1 cellular context compared by ENCODE assay signal in the genomic region with DNA sequence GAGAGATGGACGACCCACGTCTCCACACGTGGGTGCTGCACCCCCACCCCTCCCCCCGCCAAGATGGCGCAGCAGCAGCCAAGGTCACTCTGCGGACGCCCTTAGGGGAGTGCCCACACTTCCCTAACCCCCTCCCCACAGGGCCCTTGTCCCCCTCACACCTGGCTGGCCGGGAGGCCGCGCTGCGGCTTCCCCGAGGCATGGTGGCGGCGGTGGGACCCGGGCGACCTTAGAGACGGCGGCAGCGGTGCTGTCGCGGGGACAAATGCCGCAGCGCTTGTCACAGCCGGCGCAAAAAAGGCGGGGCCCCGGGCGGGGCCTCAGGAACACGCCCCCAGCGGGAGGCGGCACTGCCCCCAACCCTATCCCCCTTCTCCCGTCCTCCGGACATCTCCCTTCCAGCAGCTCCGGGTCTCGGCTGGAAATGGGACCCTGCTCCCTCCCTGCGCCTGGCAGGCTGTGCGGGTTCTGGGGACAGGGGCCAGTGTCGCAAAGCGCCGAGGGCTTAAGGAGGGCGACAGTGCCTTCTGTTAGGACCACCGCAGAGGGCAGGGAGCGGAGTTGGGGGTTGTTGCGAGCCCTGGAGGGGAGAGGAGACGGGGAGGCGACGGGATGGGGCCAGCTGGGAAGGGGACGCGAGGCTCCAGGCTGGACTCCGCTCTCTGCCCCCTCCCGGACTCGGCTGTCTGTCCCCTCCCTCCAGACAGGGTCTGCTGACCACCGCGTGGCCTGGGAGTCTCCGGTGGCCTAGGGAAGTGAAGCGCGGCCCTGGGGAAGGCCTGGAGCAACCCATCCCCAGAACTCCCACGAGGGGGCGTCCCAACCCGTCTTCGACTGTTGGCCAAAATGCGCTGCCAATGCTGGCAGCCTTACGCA.
TF ChIP-seq lines count a peak whose summit lies in the region.

Gene CHCHD10 (minus strand): TSS at position 300 of the 876 bp plus-strand sequence. CDS start 98 bp downstream, at position 202.

TF ChIP-seq in K562, 482 proteins besides CTCF, POLR2A, EP300 and RAD21 (continued from another document and continues in another):
- TF ChIP-seq, protein P1, sequence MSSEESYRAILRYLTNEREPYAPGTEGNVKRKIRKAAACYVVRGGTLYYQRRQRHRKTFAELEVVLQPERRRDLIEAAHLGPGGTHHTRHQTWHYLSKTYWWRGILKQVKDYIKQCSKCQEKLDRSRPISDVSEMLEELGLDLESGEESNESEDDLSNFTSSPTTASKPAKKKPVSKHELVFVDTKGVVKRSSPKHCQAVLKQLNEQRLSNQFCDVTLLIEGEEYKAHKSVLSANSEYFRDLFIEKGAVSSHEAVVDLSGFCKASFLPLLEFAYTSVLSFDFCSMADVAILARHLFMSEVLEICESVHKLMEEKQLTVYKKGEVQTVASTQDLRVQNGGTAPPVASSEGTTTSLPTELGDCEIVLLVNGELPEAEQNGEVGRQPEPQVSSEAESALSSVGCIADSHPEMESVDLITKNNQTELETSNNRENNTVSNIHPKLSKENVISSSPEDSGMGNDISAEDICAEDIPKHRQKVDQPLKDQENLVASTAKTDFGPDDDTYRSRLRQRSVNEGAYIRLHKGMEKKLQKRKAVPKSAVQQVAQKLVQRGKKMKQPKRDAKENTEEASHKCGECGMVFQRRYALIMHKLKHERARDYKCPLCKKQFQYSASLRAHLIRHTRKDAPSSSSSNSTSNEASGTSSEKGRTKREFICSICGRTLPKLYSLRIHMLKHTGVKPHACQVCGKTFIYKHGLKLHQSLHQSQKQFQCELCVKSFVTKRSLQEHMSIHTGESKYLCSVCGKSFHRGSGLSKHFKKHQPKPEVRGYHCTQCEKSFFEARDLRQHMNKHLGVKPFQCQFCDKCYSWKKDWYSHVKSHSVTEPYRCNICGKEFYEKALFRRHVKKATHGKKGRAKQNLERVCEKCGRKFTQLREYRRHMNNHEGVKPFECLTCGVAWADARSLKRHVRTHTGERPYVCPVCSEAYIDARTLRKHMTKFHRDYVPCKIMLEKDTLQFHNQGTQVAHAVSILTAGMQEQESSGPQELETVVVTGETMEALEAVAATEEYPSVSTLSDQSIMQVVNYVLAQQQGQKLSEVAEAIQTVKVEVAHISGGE (CRISPR knock-in tag; IDR thresholded peaks at IDR 0.05) = peak in 1 of 3 experiments; percentile 61; a peak in 1 of 6 replicates
- peak; percentile 90 for TF ChIP-seq PCBP1 (IDR thresholded peaks at IDR 0.05; ENCODE audit: low read depth, low read length, poor library complexity, severe bottlenecking)
- TF ChIP-seq MCM3 (IDR thresholded peaks at IDR 0.05) = no peak
- 0 out of 2 replicates have a peak, but pooled peaks have one; percentile 16 for TF ChIP-seq ZNF134 (CRISPR knock-in tag; conservative IDR thresholded peaks at IDR 0.05)
- TF ChIP-seq XRCC3 (IDR thresholded peaks at IDR 0.05) = no peak
- TF ChIP-seq ZNF76 (CRISPR knock-in tag; IDR thresholded peaks at IDR 0.05; ENCODE audit: borderline replicate concordance) = no peak
- TF ChIP-seq, protein P2, sequence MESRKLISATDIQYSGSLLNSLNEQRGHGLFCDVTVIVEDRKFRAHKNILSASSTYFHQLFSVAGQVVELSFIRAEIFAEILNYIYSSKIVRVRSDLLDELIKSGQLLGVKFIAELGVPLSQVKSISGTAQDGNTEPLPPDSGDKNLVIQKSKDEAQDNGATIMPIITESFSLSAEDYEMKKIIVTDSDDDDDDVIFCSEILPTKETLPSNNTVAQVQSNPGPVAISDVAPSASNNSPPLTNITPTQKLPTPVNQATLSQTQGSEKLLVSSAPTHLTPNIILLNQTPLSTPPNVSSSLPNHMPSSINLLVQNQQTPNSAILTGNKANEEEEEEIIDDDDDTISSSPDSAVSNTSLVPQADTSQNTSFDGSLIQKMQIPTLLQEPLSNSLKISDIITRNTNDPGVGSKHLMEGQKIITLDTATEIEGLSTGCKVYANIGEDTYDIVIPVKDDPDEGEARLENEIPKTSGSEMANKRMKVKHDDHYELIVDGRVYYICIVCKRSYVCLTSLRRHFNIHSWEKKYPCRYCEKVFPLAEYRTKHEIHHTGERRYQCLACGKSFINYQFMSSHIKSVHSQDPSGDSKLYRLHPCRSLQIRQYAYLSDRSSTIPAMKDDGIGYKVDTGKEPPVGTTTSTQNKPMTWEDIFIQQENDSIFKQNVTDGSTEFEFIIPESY (CRISPR knock-in tag; IDR thresholded peaks at IDR 0.05) = peak; percentile 58; the same call in 1 of the 2 replicates
- no peak for TF ChIP-seq ETS2 (tag; IDR thresholded peaks at IDR 0.05; ENCODE audit: borderline replicate concordance, poor library complexity, severe bottlenecking)
- no peak for TF ChIP-seq ILK (tag; IDR thresholded peaks at IDR 0.05; ENCODE audit: borderline replicate concordance, low read depth)
- TF ChIP-seq SMARCA5 (IDR thresholded peaks at IDR 0.05) = no peak
- TF ChIP-seq, protein P3, sequence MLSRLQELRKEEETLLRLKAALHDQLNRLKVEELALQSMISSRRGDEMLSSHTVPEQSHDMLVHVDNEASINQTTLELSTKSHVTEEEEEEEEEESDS (CRISPR knock-in tag; IDR thresholded peaks at IDR 0.05) = no peak
- TF ChIP-seq NCOA2 (IDR thresholded peaks at IDR 0.05; ENCODE audit: partially characterized antibody in 2 of 2) = no peak
- no peak for TF ChIP-seq CBX3 (IDR thresholded peaks at IDR 0.05; ENCODE audit: borderline replicate concordance in 1 of 2, low read length in 2 of 2)
- TF ChIP-seq RFX1 (IDR thresholded peaks at IDR 0.05) = no peak
- TF ChIP-seq POLR3G (IDR thresholded peaks at IDR 0.05; ENCODE audit: extremely low read depth, insufficient read length, insufficient replicate concordance) = no peak
- TF ChIP-seq E2F8 (IDR thresholded peaks at IDR 0.05; ENCODE audit: low read depth, partially characterized antibody) = no peak
- TF ChIP-seq NEUROD1 (IDR thresholded peaks at IDR 0.05; ENCODE audit: borderline replicate concordance, low read depth, low read length, partially characterized antibody) = no peak
- peak; percentile 92 for TF ChIP-seq SUPT5H (IDR thresholded peaks at IDR 0.05)
- no peak for TF ChIP-seq PHB (CRISPR knock-in tag; IDR thresholded peaks at IDR 0.05)
- peak; percentile 68 to 76 for TF ChIP-seq TEAD1 (CRISPR knock-in tag; IDR thresholded peaks at IDR 0.05)
- TF ChIP-seq ZNF12 (CRISPR knock-in tag; IDR thresholded peaks at IDR 0.05) = 0 out of 2 replicates have a peak, but pooled peaks have one; percentile 70
- no peak for TF ChIP-seq SRSF9 (IDR thresholded peaks at IDR 0.05; ENCODE audit: borderline replicate concordance, low read depth, low read length)
- no peak for TF ChIP-seq SMAD2 (IDR thresholded peaks at IDR 0.05; ENCODE audit: low read depth, low read length)
- TF ChIP-seq KHSRP (IDR thresholded peaks at IDR 0.05) = no peak
- TF ChIP-seq, protein P4, sequence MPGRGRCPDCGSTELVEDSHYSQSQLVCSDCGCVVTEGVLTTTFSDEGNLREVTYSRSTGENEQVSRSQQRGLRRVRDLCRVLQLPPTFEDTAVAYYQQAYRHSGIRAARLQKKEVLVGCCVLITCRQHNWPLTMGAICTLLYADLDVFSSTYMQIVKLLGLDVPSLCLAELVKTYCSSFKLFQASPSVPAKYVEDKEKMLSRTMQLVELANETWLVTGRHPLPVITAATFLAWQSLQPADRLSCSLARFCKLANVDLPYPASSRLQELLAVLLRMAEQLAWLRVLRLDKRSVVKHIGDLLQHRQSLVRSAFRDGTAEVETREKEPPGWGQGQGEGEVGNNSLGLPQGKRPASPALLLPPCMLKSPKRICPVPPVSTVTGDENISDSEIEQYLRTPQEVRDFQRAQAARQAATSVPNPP (IDR thresholded peaks at IDR 0.05; ENCODE audit: borderline replicate concordance, insufficient read depth, insufficient read length) = no peak
- TF ChIP-seq, protein P5, sequence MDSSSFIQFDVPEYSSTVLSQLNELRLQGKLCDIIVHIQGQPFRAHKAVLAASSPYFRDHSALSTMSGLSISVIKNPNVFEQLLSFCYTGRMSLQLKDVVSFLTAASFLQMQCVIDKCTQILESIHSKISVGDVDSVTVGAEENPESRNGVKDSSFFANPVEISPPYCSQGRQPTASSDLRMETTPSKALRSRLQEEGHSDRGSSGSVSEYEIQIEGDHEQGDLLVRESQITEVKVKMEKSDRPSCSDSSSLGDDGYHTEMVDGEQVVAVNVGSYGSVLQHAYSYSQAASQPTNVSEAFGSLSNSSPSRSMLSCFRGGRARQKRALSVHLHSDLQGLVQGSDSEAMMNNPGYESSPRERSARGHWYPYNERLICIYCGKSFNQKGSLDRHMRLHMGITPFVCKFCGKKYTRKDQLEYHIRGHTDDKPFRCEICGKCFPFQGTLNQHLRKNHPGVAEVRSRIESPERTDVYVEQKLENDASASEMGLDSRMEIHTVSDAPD (CRISPR knock-in tag; IDR thresholded peaks at IDR 0.05) = no peak
- no peak for TF ChIP-seq ZKSCAN3 (CRISPR knock-in tag; IDR thresholded peaks at IDR 0.05)
- no peak for TF ChIP-seq ZNF655 (CRISPR knock-in tag; IDR thresholded peaks at IDR 0.05)
- TF ChIP-seq ZNF644 (tag; IDR thresholded peaks at IDR 0.05; ENCODE audit: low read depth) = no peak
- TF ChIP-seq RERE (CRISPR knock-in tag; IDR thresholded peaks at IDR 0.05; ENCODE audit: borderline replicate concordance) = no peak
